ENCODE assay signal across 30 cellular contexts in genomic region chr2:147141930-147142329, GRCh38.
DNase-seq lines count a peak whose midpoint lies in the region; TF ChIP-seq lines count a peak whose summit lies in the region.
"Had no signal": no experiment of that assay in that cellular context is flagged by ENCODE, and none has a peak within 500 bp of the region (broad histone marks: within the 10 kb centered on the region; RNA-seq: fewer than 3 reads in every experiment).

No MANE protein-coding gene starts in this region.

- no peak overlapping the region for H3K4me2 ChIP-seq in H9 (ENCODE audit: insufficient read depth, insufficient read length, low read length)

- H3K27ac ChIP-seq in H9 (ENCODE audit: insufficient read length, low read depth, low read length) = no peak overlapping the region
- H3K27ac ChIP-seq in brain microvascular endothelial cell = no peak overlapping the region
- H3K27ac ChIP-seq: adrenal gland, psoas muscle had no signal

- in situ Hi-C loops in brain microvascular endothelial cell (cut with HindIII; ENCODE audit: low pct_ligation_motif_present, low sequenced_read_pairs) = no loop called here

- H2AFZ ChIP-seq in H9 (ENCODE audit: low read length) = no peak overlapping the region

- no peak overlapping the region for H3K23ac ChIP-seq in H9 (ENCODE audit: insufficient read length, low read depth, low read length)

- no peak overlapping the region for H3K27ac Mint-ChIP-seq in H9
- H3K27ac Mint-ChIP-seq: activated CD4-positive, alpha-beta T cell treated with anti-CD3 and anti-CD28 coated beads for 36 hours; activated CD8-positive, alpha-beta T cell treated with anti-CD3 and anti-CD28 coated beads, Interleukin-2, amount 10 ng/mL, durations not matched to agents 7 days and 5 days; activated naive CD4-positive, alpha-beta T cell treated with anti-CD3 and anti-CD28 coated beads for 36 hours; brain; CD4-positive, CD25-positive, alpha-beta regulatory T cell; HFFc6; stimulated activated memory B cell treated with anti-CD40 and anti-IgM and Interleukin-4, amounts not matched to agents 10 μg/mL and 1 μg/mL and 100 μg/mL, for 72 hours had no signal

- H3K4me1 ChIP-seq in H9 (ENCODE audit: insufficient read depth, low read length) = no peaks in the 10 kb centered on the region
- H3K4me1 ChIP-seq: adrenal gland, psoas muscle had no signal

- no peak overlapping the region for H3K9ac ChIP-seq in H9 (ENCODE audit: extremely low read depth, insufficient read length, low read length)

- H2BK15ac ChIP-seq in H9 (ENCODE audit: low read depth, low read length) = no peak overlapping the region

- no peaks in the 10 kb centered on the region for H3K79me2 ChIP-seq in H9 (ENCODE audit: insufficient read depth, low read length)

- H4K20me1 ChIP-seq in H9 (ENCODE audit: control insufficient read depth, insufficient read depth, insufficient read length) = no peaks in the 10 kb centered on the region

- H3K14ac ChIP-seq in H9 (ENCODE audit: insufficient read depth, low read length) = no peak overlapping the region

- H3K27me3 ChIP-seq in H9 (ENCODE audit: insufficient read depth, low read length) = no peaks in the 10 kb centered on the region
- peaks cover 2% of the 10 kb centered on the region for H3K27me3 ChIP-seq in brain microvascular endothelial cell (replicated peaks)
- H3K27me3 ChIP-seq: adrenal gland had no signal

- no peak overlapping the region for H4K8ac ChIP-seq in H9 (replicated peaks; ENCODE audit: insufficient read length, low read depth, low read length)

- no peak overlapping the region for H3T11ph ChIP-seq in H9 (ENCODE audit: low read length)

- no peak overlapping the region for H3K18ac ChIP-seq in H9 (ENCODE audit: insufficient read length, low read depth, low read length)

- no CpG with 5 or more reads among the region's 4 CpGs for WGBS in H9 (ENCODE audit: extremely low coverage, insufficient read length, low lambda C conversion rate)

- no peak overlapping the region for H2BK12ac ChIP-seq in H9 (ENCODE audit: insufficient read length, low read depth, low read length)

- H3K23me2 ChIP-seq in H9 (ENCODE audit: insufficient read length, low read depth, low read length, poor library complexity, severe bottlenecking) = no peaks in the 10 kb centered on the region

- TF ChIP-seq CTCF in H9 (conservative IDR thresholded peaks at IDR 0.05) (peak; percentile 57), brain microvascular endothelial cell (IDR thresholded peaks at IDR 0.05; ENCODE audit: low read depth, low read length, missing control alignments) (peak; percentile 3), fibroblast of the aortic adventitia (IDR thresholded peaks at IDR 0.05; ENCODE audit: insufficient read depth, low read length) (peak; percentile 41), retinal pigment epithelial cell (conservative IDR thresholded peaks at IDR 0.05; ENCODE audit: low read depth, low read length) (peak; percentile 33)

- H3K4me1 Mint-ChIP-seq in H9 = no peaks in the 10 kb centered on the region
- H3K4me1 Mint-ChIP-seq: activated CD4-positive, alpha-beta T cell treated with anti-CD3 and anti-CD28 coated beads for 36 hours; brain; CD4-positive, CD25-positive, alpha-beta regulatory T cell; stimulated activated memory B cell treated with anti-CD40 and anti-IgM and Interleukin-4, amounts not matched to agents 10 μg/mL and 1 μg/mL and 100 μg/mL, for 72 hours had no signal

- no peak overlapping the region for H4K5ac ChIP-seq in H9 (ENCODE audit: insufficient read length, low read depth, low read length)

- H3K36me3 ChIP-seq in brain microvascular endothelial cell (replicated peaks) = no peaks in the 10 kb centered on the region
- H3K36me3 ChIP-seq: adrenal gland had no signal

- no peak overlapping the region for H3K4ac ChIP-seq in H9 (ENCODE audit: low read depth, low read length)

- no peak overlapping the region for H4K91ac ChIP-seq in H9 (ENCODE audit: insufficient read length, low read depth, low read length)

- H2BK5ac ChIP-seq in H9 (ENCODE audit: insufficient read length, low read length) = no peak overlapping the region

- H3K56ac ChIP-seq in H9 (ENCODE audit: insufficient read length, low read depth, low read length) = no peak overlapping the region

- no peak overlapping the region for H2BK120ac ChIP-seq in H9 (ENCODE audit: low read depth, low read length, poor library complexity, severe bottlenecking)

- no peaks in the 10 kb centered on the region for H3K9me3 ChIP-seq in H9 (ENCODE audit: control insufficient read depth, low read depth, low read length)
- H3K9me3 ChIP-seq: adrenal gland, psoas muscle had no signal

- H3K9me3 Mint-ChIP-seq in H9 = no peaks in the 10 kb centered on the region
- H3K9me3 Mint-ChIP-seq: activated naive CD4-positive, alpha-beta T cell treated with anti-CD3 and anti-CD28 coated beads for 36 hours; stimulated activated memory B cell treated with anti-CD40 and anti-IgM and Interleukin-4, amounts not matched to agents 10 μg/mL and 1 μg/mL and 100 μg/mL, for 72 hours had no signal

- no peak overlapping the region for H3K4me3 Mint-ChIP-seq in H9
- H3K4me3 Mint-ChIP-seq: activated CD4-positive, alpha-beta T cell treated with anti-CD3 and anti-CD28 coated beads for 36 hours; activated CD8-positive, alpha-beta T cell treated with anti-CD3 and anti-CD28 coated beads, Interleukin-2, amount 10 ng/mL, durations not matched to agents 7 days and 5 days; activated naive CD4-positive, alpha-beta T cell treated with anti-CD3 and anti-CD28 coated beads for 36 hours; brain; CD4-positive, CD25-positive, alpha-beta regulatory T cell; HFFc6; stimulated activated memory B cell treated with anti-CD40 and anti-IgM and Interleukin-4, amounts not matched to agents 10 μg/mL and 1 μg/mL and 100 μg/mL, for 72 hours had no signal

- H3K36me3 Mint-ChIP-seq in H9 (ENCODE audit: insufficient read depth in 1 of 3, low read depth in 3 of 3) = no peaks in the 10 kb centered on the region
- H3K36me3 Mint-ChIP-seq: brain; CD4-positive, CD25-positive, alpha-beta regulatory T cell; stimulated activated memory B cell treated with anti-CD40 and anti-IgM and Interleukin-4, amounts not matched to agents 10 μg/mL and 1 μg/mL and 100 μg/mL, for 72 hours had no signal

- no peak overlapping the region for H2BK20ac ChIP-seq in H9 (ENCODE audit: low read depth, low read length, poor library complexity, severe bottlenecking)

- H3K4me3 ChIP-seq in brain microvascular endothelial cell (ENCODE audit: low read depth, low read length) (no peak overlapping the region), fibroblast of the aortic adventitia (ENCODE audit: low read depth, low read length) (no peak overlapping the region), retinal pigment epithelial cell (ENCODE audit: low read length) (no peak overlapping the region)
- H3K4me3 ChIP-seq: adrenal gland, psoas muscle had no signal

- DNase-seq in H9 = no peak
- no peak for DNase-seq in brain microvascular endothelial cell
- DNase-seq in fibroblast of the aortic adventitia (ENCODE audit: low read depth) = no peak
- DNase-seq in retinal pigment epithelial cell (ENCODE audit: low read depth) = no peak
- DNase-seq in Kasumi-1 (lab: John Stamatoyannopoulos, UW) = no peak
- DNase-seq in SKM-1 treated with dmso at 0.1 percent for 144 hours (lab: John Stamatoyannopoulos, UW; ENCODE audit: unreplicated experiment) = no peak
- DNase-seq in HCEC 1CT = no peak
- DNase-seq: activated CD4-positive, alpha-beta T cell treated with anti-CD3 and anti-CD28 coated beads for 36 hours; activated CD8-positive, alpha-beta T cell treated with anti-CD3 and anti-CD28 coated beads, Interleukin-2, amount 10 ng/mL, durations not matched to agents 7 days and 5 days; activated naive CD4-positive, alpha-beta T cell treated with anti-CD3 and anti-CD28 coated beads for 36 hours; adrenal gland; Calu3; CD4-positive, CD25-positive, alpha-beta regulatory T cell; DND-41; foreskin fibroblast; head of caudate nucleus; HFFc6; KBM-7; left ventricle myocardium superior; mesendoderm; NCI-H1105 treated with DMSO at 0.1 percent for 48 hours; NCI-H2029; NCI-H526; nucleus accumbens; PC-3; psoas muscle; Right ventricle myocardium superior; substantia nigra had no signal

- H3K79me1 ChIP-seq in H9 (ENCODE audit: insufficient read depth, low read depth, low read length, poor library complexity, severe bottlenecking) = no peaks in the 10 kb centered on the region

- no peaks in the 10 kb centered on the region for H3K27me3 Mint-ChIP-seq in H9 (ENCODE audit: low read depth)
- H3K27me3 Mint-ChIP-seq: activated CD4-positive, alpha-beta T cell treated with anti-CD3 and anti-CD28 coated beads for 36 hours; brain; CD4-positive, CD25-positive, alpha-beta regulatory T cell; stimulated activated memory B cell treated with anti-CD40 and anti-IgM and Interleukin-4, amounts not matched to agents 10 μg/mL and 1 μg/mL and 100 μg/mL, for 72 hours had no signal

- H2AK5ac ChIP-seq in H9 (ENCODE audit: insufficient read length, low read length) = no peak overlapping the region

Comparison
In these comparisons a context has a peak if more than half of its experiments do, and no peak if none do; other contexts are left out.
1. CTCF ChIP-seq: peak in every context shown above with its lines; median percentile 57 in H9; 41 in fibroblast of the aortic adventitia; 33 in retinal pigment epithelial cell; 3 in brain microvascular endothelial cell.